Comparison of ENCODE assay signal across 12 cellular contexts in genomic region chr19:49786432-49786831, GRCh38. TPM values are rescaled to one million over a fixed set of nuclear protein-coding genes. Genes with fewer than 3 reads are reported as not detected.
DNase-seq lines count a peak whose midpoint lies in the region; ATAC-seq and TF ChIP-seq lines count a peak whose summit lies in the region.
"Had no signal": no experiment of that assay in that cellular context is flagged by ENCODE, and none has a peak within 500 bp of the region (broad histone marks: within the 10 kb centered on the region; RNA-seq: fewer than 3 reads in every experiment).

No MANE protein-coding gene starts in this region.

- no peaks in the 10 kb centered on the region for H4K20me1 ChIP-seq in PC-3 (ENCODE audit: low read length)
- peaks cover 5% of the 10 kb centered on the region; the same call in 1 of the 2 replicates for H4K20me1 ChIP-seq in Karpas-422 (ENCODE audit: insufficient read depth, low read depth, low read length)

- no peak for TF ChIP-seq POLR2A in Peyer's patch (IDR thresholded peaks at IDR 0.05)

- H3K27me3 ChIP-seq in PC-3 (ENCODE audit: low read length): no peaks in the 10 kb centered on the region
- H3K27me3 ChIP-seq in Karpas-422 (ENCODE audit: low read length): no peaks in the 10 kb centered on the region
- H3K27me3 ChIP-seq in Peyer's patch: no peaks in the 10 kb centered on the region
- H3K27me3 ChIP-seq: upper lobe of left lung had no signal

- H3F3A ChIP-seq in PC-3 (ENCODE audit: low read length, unreplicated experiment): no peaks in the 10 kb centered on the region

- H2AFZ ChIP-seq in PC-3 (ENCODE audit: low read length) (no peak overlapping the region), Karpas-422 (ENCODE audit: low read length) (no peak overlapping the region)

- POLR2A ChIA-PET in PC-3 (lab: Charles Lee; ENCODE audit: unreplicated experiment): no interaction called here

- no peak overlapping the region for H3K9ac ChIP-seq in PC-3 (ENCODE audit: low read length)
- H3K9ac ChIP-seq in Karpas-422 (ENCODE audit: low read length): no peak overlapping the region

- in situ Hi-C loops in Caki2 (cut with HindIII; ENCODE audit: low pct_unique_long_range_greater_than_20kb, low sequenced_read_pairs): no loop called here

- no peak overlapping the region for H3K4me3 ChIP-seq in PC-3 (ENCODE audit: low read length)
- H3K4me3 ChIP-seq in fibroblast of pulmonary artery (replicated peaks; ENCODE audit: low read depth, low read length): no peak overlapping the region
- no peak overlapping the region for H3K4me3 ChIP-seq in Karpas-422 (ENCODE audit: low read length)
- H3K4me3 ChIP-seq in Peyer's patch: no peak overlapping the region
- H3K4me3 ChIP-seq: upper lobe of left lung had no signal

- H3K9me2 ChIP-seq in PC-3 (replicated peaks; ENCODE audit: low read length) (no peaks in the 10 kb centered on the region), Karpas-422 (replicated peaks; ENCODE audit: insufficient read depth, low read length) (no peaks in the 10 kb centered on the region)

- H3K9me3 ChIP-seq in PC-3 (ENCODE audit: low read length): no peaks in the 10 kb centered on the region
- no peaks in the 10 kb centered on the region for H3K9me3 ChIP-seq in Karpas-422 (ENCODE audit: low read length)
- no peaks in the 10 kb centered on the region for H3K9me3 ChIP-seq in Peyer's patch
- H3K9me3 ChIP-seq: upper lobe of left lung had no signal

- intact Hi-C loops in PC-3 (cut with micrococcal nuclease): no loop called here

- BruUV-seq in PC-3 (replicated peaks; lab: Mats Ljungman, UMichigan): no TSS peak

- H3K27ac ChIP-seq in PC-3 (ENCODE audit: low read length) (peak overlapping the region; percentile 13), Karpas-422 (ENCODE audit: low read length) (no peak overlapping the region), Peyer's patch (no peak overlapping the region)

- TF ChIP-seq CTCF in PC-3 (conservative IDR thresholded peaks at IDR 0.05; ENCODE audit: low read depth, low read length) (no peak), fibroblast of pulmonary artery (IDR thresholded peaks at IDR 0.05; ENCODE audit: low read length, missing control alignments) (no peak), omental fat pad (IDR thresholded peaks at IDR 0.05) (no peak), Peyer's patch (IDR thresholded peaks at IDR 0.05) (no peak)

- H3K36me3 ChIP-seq in PC-3 (ENCODE audit: low read depth, low read length): peaks cover 25% of the 10 kb centered on the region; the same call in 1 of the 2 replicates
- peaks cover 12% of the 10 kb centered on the region; the same call in 1 of the 2 replicates for H3K36me3 ChIP-seq in Karpas-422 (ENCODE audit: insufficient read depth, low read length)
- H3K36me3 ChIP-seq in Peyer's patch: peaks cover 0 to 63% (median 0%) of the 10 kb centered on the region in 3 donors

- ATAC-seq in PC-3 (peak; percentile 91), omental fat pad (ENCODE audit: low FRiP score) (peak; percentile 36)

- H3K4me1 ChIP-seq in PC-3 (ENCODE audit: insufficient read depth, low read length) (peaks cover 11% of the 10 kb centered on the region), Karpas-422 (ENCODE audit: low read length) (no peaks in the 10 kb centered on the region), Peyer's patch (no peaks in the 10 kb centered on the region)

- H3K4me2 ChIP-seq in PC-3 (ENCODE audit: low read length): peak overlapping the region; percentile 58
- no peak overlapping the region for H3K4me2 ChIP-seq in Karpas-422 (ENCODE audit: low read depth, low read length, poor library complexity, severe bottlenecking)

- H3K79me2 ChIP-seq in PC-3 (ENCODE audit: low read length) (0 out of 2 replicates have a peak, but pooled peaks cover 3% of the 10 kb centered on the region), Karpas-422 (ENCODE audit: low read length) (peaks cover 25% of the 10 kb centered on the region)

- DNase-seq in Caki2 (ENCODE audit: low read depth): peak; percentile 20
- peak; percentile 70 for DNase-seq in PC-3
- peak; percentile 49 for DNase-seq in fibroblast of pulmonary artery (ENCODE audit: low read depth)
- DNase-seq in omental fat pad (ENCODE audit: low spot score): no peak
- no peak for DNase-seq in hippocampal formation (lab: John Stamatoyannopoulos, UW)
- no peak for DNase-seq in Karpas-422
- DNase-seq in cerebellum (ENCODE audit: low spot score): no peak
- DNase-seq in Peyer's patch: no peak
- DNase-seq: aorta, NCI-H2081 treated with DMSO at 0.1 percent for 48 hours, SIG-M5, upper lobe of left lung had no signal

- CTCF ChIA-PET in PC-3 (lab: Charles Lee): interaction anchor here (1.0 to 1.1 kb wide), 2 partner anchors 33 to 83 kb away, joined by 3 read pairs; no protein-coding TSS in a partner anchor

RNA-seq across cellular contexts. Expression of gene AP2A1, which starts 19.6 kb away (rescaled TPM):
- 290 and 317 TPM in 2 replicates for total RNA-seq in Caki2 (2014; rRNA removed; shearing (Covaris generic); ENCODE audit: low replicate concordance)
- total RNA-seq in PC-3 (2014; rRNA removed) (143 and 159 TPM in 2 replicates), omental fat pad (10 to 100 TPM; 63.9 to 88.0 (median 72.4) TPM), cerebellum (45.5 TPM), Peyer's patch (100 to 1,000 TPM in 1 of 4 donors, 10 to 100 TPM in 3; 57.8 to 102 (median 85.1) TPM)
- 32.4 and 54.7 TPM in 2 replicates for total RNA-seq in Karpas-422 (2014; rRNA removed; shearing (Covaris generic); ENCODE audit: low replicate concordance)

RNA-seq across cellular contexts. Expression of gene TSKS, which starts 23.3 kb away (rescaled TPM):
- total RNA-seq in Caki2 (2014; rRNA removed; shearing (Covaris generic); ENCODE audit: low replicate concordance): not detected in 2 replicates
- total RNA-seq in PC-3 (2014; rRNA removed) (not detected in 2 replicates), omental fat pad (10 to 100 TPM in 1 of 4 donors, under 1 TPM in 3; 0.36 to 14.2 (median 0.44) TPM), cerebellum (not detected), Peyer's patch (not detected)
- 5.7 and 17.9 TPM in 2 replicates for total RNA-seq in Karpas-422 (2014; rRNA removed; shearing (Covaris generic); ENCODE audit: low replicate concordance)

RNA-seq across cellular contexts. Expression of gene FUZ, which starts 26.7 kb away (rescaled TPM):
- total RNA-seq in Caki2 (2014; rRNA removed; shearing (Covaris generic); ENCODE audit: low replicate concordance): 50.1 and 84.7 TPM in 2 replicates
- 9.4 and 10.9 TPM in 2 replicates for total RNA-seq in PC-3 (2014; rRNA removed)
- total RNA-seq in omental fat pad: 10 to 100 TPM; 10.2 to 20.3 (median 17.0) TPM
- 15.8 and 38.3 TPM in 2 replicates for total RNA-seq in Karpas-422 (2014; rRNA removed; shearing (Covaris generic); ENCODE audit: low replicate concordance)
- 15.3 TPM for total RNA-seq in cerebellum
- total RNA-seq in Peyer's patch: 10 to 100 TPM in 3 of 4 donors, 1 to 10 TPM in 1; 4.1 to 13.8 (median 12.3) TPM

RNA-seq across cellular contexts. Expression of gene MED25, which starts 31.7 kb away (rescaled TPM):
- 27.0 and 34.7 TPM in 2 replicates for total RNA-seq in Caki2 (2014; rRNA removed; shearing (Covaris generic); ENCODE audit: low replicate concordance)
- total RNA-seq in PC-3 (2014; rRNA removed) (47.5 and 54.9 TPM in 2 replicates), omental fat pad (10 to 100 TPM; 14.4 to 32.2 (median 19.6) TPM), cerebellum (21.6 TPM), Peyer's patch (10 to 100 TPM; 29.7 to 57.7 (median 41.8) TPM)
- 37.8 and 40.5 TPM in 2 replicates for total RNA-seq in Karpas-422 (2014; rRNA removed; shearing (Covaris generic); ENCODE audit: low replicate concordance)

Comparison
In these comparisons a context has a peak if more than half of its experiments do, and no peak if none do; other contexts are left out.
1. DNase-seq: peak in Caki2 (single experiment), PC-3 (single experiment) and fibroblast of pulmonary artery (single experiment); none in omental fat pad (single experiment), hippocampal formation (0 of 2), Karpas-422 (single experiment), cerebellum (single experiment) and Peyer's patch (0 of 3).